Comparison of ENCODE assay signal across 8 cellular contexts in the genomic region with DNA sequence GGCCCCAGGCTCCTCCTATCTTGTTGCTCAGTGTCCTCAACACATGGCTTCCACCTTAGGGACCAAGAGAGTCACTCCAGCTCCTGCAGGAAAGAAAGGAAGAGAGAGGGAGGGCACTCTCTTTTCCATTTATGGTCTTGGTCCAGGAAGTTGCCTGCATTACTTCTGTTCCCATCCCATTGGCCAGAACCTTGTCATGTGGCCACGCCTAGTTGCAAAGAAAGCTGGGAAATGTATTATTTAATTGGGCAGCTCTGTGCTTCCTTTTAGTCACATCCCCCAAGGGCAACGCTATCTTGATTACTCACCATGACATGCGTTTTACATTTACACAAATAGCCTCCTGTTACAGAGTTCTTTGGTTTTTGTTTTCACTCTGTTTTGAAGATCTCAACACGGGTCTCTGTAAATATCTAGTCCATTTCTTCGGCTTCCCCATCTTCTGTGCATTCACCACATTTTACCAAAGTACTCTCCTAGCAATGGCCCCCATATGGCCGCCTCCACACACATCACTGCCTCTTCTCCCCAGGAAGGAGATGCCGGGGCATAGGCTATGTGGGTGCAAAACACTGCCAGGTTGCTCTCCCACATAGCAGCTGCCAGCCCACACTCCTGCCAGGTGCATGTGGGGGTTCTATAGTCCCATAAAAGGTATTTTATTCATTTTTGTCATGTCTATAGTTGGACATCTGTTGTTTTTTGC. TPM values are rescaled to one million over a fixed set of nuclear protein-coding genes. Genes with fewer than 3 reads are reported as not detected.
DNase-seq lines count a peak whose midpoint lies in the region; ATAC-seq and TF ChIP-seq lines count a peak whose summit lies in the region.

No MANE protein-coding gene starts in this region.

- H3K4me3 Mint-ChIP-seq in activated naive CD4-positive, alpha-beta T cell treated with anti-CD3 and anti-CD28 coated beads, Interleukin-2, amount 50 U/mL, for 24 hours: no peak overlapping the region
- peak overlapping the region in 5 of 8 donors; percentile 36 to 86 (median 58) for H3K4me3 Mint-ChIP-seq in naive B cell

- DNase-seq in activated naive CD4-positive, alpha-beta T cell (lab: John Stamatoyannopoulos, UW): no peak
- peak; percentile 80 for DNase-seq in NOMO-1 treated with DMSO at 0.1 percent for 48 hours (lab: John Stamatoyannopoulos, UW; ENCODE audit: unreplicated experiment)
- peak; percentile 94 for DNase-seq in choroid plexus epithelial cell (ENCODE audit: low read depth)
- no peak for DNase-seq in naive B cell
- no peak for DNase-seq in NCI-H2107 treated with DMSO at 0.1 percent for 48 hours (lab: John Stamatoyannopoulos, UW; ENCODE audit: unreplicated experiment)

- no peaks in the 10 kb centered on the region for H3K36me3 Mint-ChIP-seq in activated naive CD4-positive, alpha-beta T cell treated with anti-CD3 and anti-CD28 coated beads, Interleukin-2, amount 50 U/mL, for 24 hours
- H3K36me3 Mint-ChIP-seq in naive B cell: peaks cover 0 to 3% of the 10 kb centered on the region in 2 donors

- H3K4me1 Mint-ChIP-seq in activated naive CD4-positive, alpha-beta T cell treated with anti-CD3 and anti-CD28 coated beads, Interleukin-2, amount 50 U/mL, for 24 hours: peaks cover 14% of the 10 kb centered on the region
- peaks cover 31 to 53% (median 46%) of the 10 kb centered on the region in 3 donors for H3K4me1 Mint-ChIP-seq in naive B cell

- H3K9me3 Mint-ChIP-seq in activated naive CD4-positive, alpha-beta T cell treated with anti-CD3 and anti-CD28 coated beads, Interleukin-2, amount 50 U/mL, for 24 hours: peaks cover 9% of the 10 kb centered on the region
- H3K9me3 Mint-ChIP-seq in naive B cell: peaks cover 4 to 19% (median 11%) of the 10 kb centered on the region in 7 donors

- TF ChIP-seq CTCF in choroid plexus epithelial cell (conservative IDR thresholded peaks at IDR 0.05; ENCODE audit: low read depth, low read length): no peak

- H3K4me3 ChIP-seq in choroid plexus epithelial cell (ENCODE audit: low read depth, low read length): no peak overlapping the region

- H3K27me3 Mint-ChIP-seq in activated naive CD4-positive, alpha-beta T cell treated with anti-CD3 and anti-CD28 coated beads, Interleukin-2, amount 50 U/mL, for 24 hours: no peaks in the 10 kb centered on the region
- H3K27me3 Mint-ChIP-seq in naive B cell: no peaks in the 10 kb centered on the region

- peak; percentile 44 to 62 for ATAC-seq in naive B cell (ENCODE audit: low read depth in 2 of 2)
- ATAC-seq in GM18498 (IDR thresholded peaks at IDR 0.05; ENCODE audit: unreplicated experiment): no peak
- ATAC-seq in HG03432 (IDR thresholded peaks at IDR 0.05; ENCODE audit: unreplicated experiment): no peak

- peak overlapping the region; percentile 42 for H3K27ac Mint-ChIP-seq in activated naive CD4-positive, alpha-beta T cell treated with anti-CD3 and anti-CD28 coated beads, Interleukin-2, amount 50 U/mL, for 24 hours
- peak overlapping the region in 5 of 6 donors; percentile 21 to 84 (median 79) for H3K27ac Mint-ChIP-seq in naive B cell

RNA-seq across cellular contexts. Expression of a gene that starts 35.7 kb away (rescaled TPM):
- 10 to 100 TPM in 4 of 6 donors, 1 to 10 TPM in 2; 2.7 to 22.7 (median 12.1) TPM for polyA plus RNA-seq in naive B cell (ENCODE audit: low read depth in 6 of 6)

Comparison
In these comparisons a context has a peak if more than half of its experiments do, and no peak if none do; other contexts are left out.
1. DNase-seq: peak in NOMO-1 treated with DMSO at 0.1 percent for 48 hours (single experiment) and choroid plexus epithelial cell (single experiment); none in activated naive CD4-positive, alpha-beta T cell (0 of 4), naive B cell (single experiment) and NCI-H2107 treated with DMSO at 0.1 percent for 48 hours (single experiment).
2. ATAC-seq: peak in naive B cell (2 of 2); none in GM18498 (single experiment) and HG03432 (single experiment).